In the genomic region with DNA sequence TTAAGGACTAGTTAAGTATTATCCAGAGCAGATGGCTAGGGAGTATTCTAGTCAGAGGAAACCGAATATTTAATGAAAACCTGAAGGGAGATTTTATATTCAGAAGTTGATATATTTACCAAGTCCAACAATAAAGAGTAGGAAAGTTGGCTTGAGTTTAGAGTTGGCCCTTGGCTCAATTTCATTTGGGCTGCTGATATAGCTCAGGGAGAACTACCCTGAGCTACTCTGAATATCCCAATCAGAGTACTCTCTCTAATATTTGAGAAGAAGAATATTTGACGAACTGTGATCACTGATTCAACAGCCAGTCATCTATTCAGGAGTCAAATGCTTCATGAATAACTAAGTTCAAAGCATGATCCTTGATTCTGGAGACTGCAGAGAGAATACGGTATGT, we compare ENCODE assay signal across 9 cellular contexts.
"Had no signal": no experiment of that assay in that cellular context is flagged by ENCODE, and none has a peak within 500 bp of the region (broad histone marks: within the 10 kb centered on the region; RNA-seq: fewer than 3 reads in every experiment).

No MANE protein-coding gene starts in this region.

- H3K4me3 ChIP-seq: GM23248, GM23338, HAP-1 had no signal

- H3K4me3 Mint-ChIP-seq: GM23338, H9, HFFc6 had no signal

- ATAC-seq: GM23338, HCT116 had no signal

- H3K9me3 Mint-ChIP-seq: GM23338, HFFc6 had no signal

- H3K4me1 ChIP-seq: HAP-1 had no signal

- DNase-seq: GM23248, GOT3, H7, H9, HCEC 1CT, HFFc6 had no signal

- H3K27ac Mint-ChIP-seq: GM23338, H9, HFFc6 had no signal

- H3K27ac ChIP-seq: GM23248 had no signal

- H3K9me3 ChIP-seq: HAP-1 had no signal
